13 cellular contexts compared by ENCODE assay signal in genomic region chr5:1328237-1329110, GRCh38. TPM values are rescaled to one million over a fixed set of nuclear protein-coding genes. Genes with fewer than 3 reads are reported as not detected.
DNase-seq lines count a peak whose midpoint lies in the region; ATAC-seq, FAIRE-seq and TF ChIP-seq lines count a peak whose summit lies in the region.
"Not testable (repeated sequence)": the region's sequence is repeated elsewhere in the genome, so short reads cannot be mapped to it uniquely, and the experiment has no call there.
"Had no signal": no experiment of that assay in that cellular context is flagged by ENCODE, and none has a peak within 500 bp of the region (broad histone marks: within the 10 kb centered on the region; RNA-seq: fewer than 3 reads in every experiment).

No MANE protein-coding gene starts in this region.

- not testable (repeated sequence) for H3K9ac ChIP-seq in K562 (ENCODE audit: insufficient read depth in 1 of 2, low read depth in 2 of 2, low read length in 2 of 2); trophoblast cell (ENCODE audit: low read length)

- not testable (repeated sequence) for H3K9me1 ChIP-seq in K562 (ENCODE audit: control insufficient read depth, insufficient read depth, low read length)

- TF ChIP-seq CTCF in 22Rv1 (IDR thresholded peaks at IDR 0.05); WERI-Rb-1 (IDR thresholded peaks at IDR 0.05; ENCODE audit: low read depth, low read length); K562 (IDR thresholded peaks at IDR 0.05 in 2 of 3, conservative IDR thresholded peaks at IDR 0.05 in 1 of 3; ENCODE audit: insufficient read depth in 2 of 3, low read depth in 1 of 3, low read length in 3 of 3): not testable (repeated sequence)

- H3K27me3 ChIP-seq in WERI-Rb-1 (ENCODE audit: insufficient read depth, low read depth, severe bottlenecking); K562 (ENCODE audit: control insufficient read depth in 2 of 2, insufficient read depth in 2 of 2, low read length in 2 of 2); trophoblast cell (ENCODE audit: insufficient read depth, low read length): not testable (repeated sequence)

- H3K4ac ChIP-seq in trophoblast cell (ENCODE audit: low read depth, low read length) = not testable (repeated sequence)

- not testable (repeated sequence) for ATAC-seq in K562, left lobe of liver

- H3K9me3 ChIP-seq in WERI-Rb-1 (ENCODE audit: severe bottlenecking); K562 (replicated peaks; ENCODE audit: control insufficient read depth, insufficient read depth, low read depth, low read length): not testable (repeated sequence)
- peaks cover 40% of the 10 kb centered on the region for H3K9me3 ChIP-seq in trophoblast cell (ENCODE audit: insufficient read depth, low read depth, low read length)

- DNase-seq in G401 (ENCODE audit: low spot score) = peak; percentile 30
- peak; percentile 61 for DNase-seq in LHCN-M2 (ENCODE audit: low read depth)
- peak; percentile 1 for DNase-seq in WERI-Rb-1
- DNase-seq in K562 (ENCODE audit: extremely low read depth in 1 of 4, low spot score in 3 of 4) = not testable (repeated sequence)
- peak; percentile 71 for DNase-seq in fibroblast of gingiva (ENCODE audit: low read depth)
- peak; percentile 33 for DNase-seq in left lobe of liver (ENCODE audit: low spot score)
- DNase-seq in trophoblast cell = peak in 1 of 2 donors; percentile 39

- peaks cover 37% of the 10 kb centered on the region for H4K20me1 ChIP-seq in K562 (replicated peaks; ENCODE audit: control insufficient read depth, insufficient read depth, low read length)

- not testable (repeated sequence) for BruUV-seq in K562 (replicated peaks; lab: Mats Ljungman, UMichigan)

- H2AFZ ChIP-seq in K562 (ENCODE audit: low read depth, low read length); trophoblast cell (ENCODE audit: insufficient read depth, low read length, poor library complexity): not testable (repeated sequence)

- POLR2A ChIA-PET in K562 (lab: Yijun Ruan, JAX) = interaction anchor here (4.7 kb wide), 1 partner anchor 11 kb away, joined by 32 read pairs; no protein-coding TSS in a partner anchor

- not testable (repeated sequence) for H3K4me3 ChIP-seq in WERI-Rb-1 (ENCODE audit: low read depth, low read length); K562
- peak overlapping the region; percentile 15 for H3K4me3 ChIP-seq in trophoblast cell (ENCODE audit: low read depth, low read length)

- H3K36me3 ChIP-seq in WERI-Rb-1 (peaks cover 59% of the 10 kb centered on the region), K562 (ENCODE audit: control insufficient read depth, insufficient read depth, low read length) (peaks cover 75% of the 10 kb centered on the region), trophoblast cell (ENCODE audit: control insufficient read depth in 1 of 2, insufficient read depth in 2 of 2, low read length in 2 of 2) (peaks cover 58 to 68% of the 10 kb centered on the region in 2 experiments)

- not testable (repeated sequence) for H4K8ac ChIP-seq in trophoblast cell (ENCODE audit: low read depth, low read length)

- TF ChIP-seq EP300 in K562 (IDR thresholded peaks at IDR 0.05; ENCODE audit: low read length) = not testable (repeated sequence)

- intact Hi-C loops in K562 (cut with micrococcal nuclease) = not testable (repeated sequence)

- H3K4me1 ChIP-seq in K562 (replicated peaks in 1 of 2; ENCODE audit: control insufficient read depth in 2 of 2, insufficient read depth in 2 of 2, low read length in 2 of 2) = peaks cover 0 to 16% of the 10 kb centered on the region in 2 experiments; a peak in 2 of 5 replicates
- H3K4me1 ChIP-seq in trophoblast cell (ENCODE audit: control insufficient read depth in 1 of 2, insufficient read depth in 2 of 2, low read length in 2 of 2) = not testable (repeated sequence)

- H3K4me2 ChIP-seq in K562 (ENCODE audit: insufficient read depth, low read length); trophoblast cell (ENCODE audit: low read length): not testable (repeated sequence)

- not testable (repeated sequence) for H3K23ac ChIP-seq in trophoblast cell (ENCODE audit: low read length)

- H3K27ac ChIP-seq in 22Rv1 (peak overlapping the region; percentile 70), trophoblast cell (ENCODE audit: low read depth, low read length) (peak overlapping the region; percentile 39)
- not testable (repeated sequence) for H3K27ac ChIP-seq in WERI-Rb-1; K562 (ENCODE audit: extremely low read depth, low read depth, low read length)

- H4K91ac ChIP-seq in trophoblast cell (ENCODE audit: low read depth, low read length) = not testable (repeated sequence)

- not testable (repeated sequence) for H3K14ac ChIP-seq in trophoblast cell (ENCODE audit: low read length)

- CTCF ChIA-PET in K562 (lab: Yijun Ruan, JAX; ENCODE audit: low intra/inter-chr PET ratio) = not testable (repeated sequence)

- not testable (repeated sequence) for H2BK12ac ChIP-seq in trophoblast cell (ENCODE audit: low read length)

- in situ Hi-C loops in G401 (cut with HindIII; ENCODE audit: low sequenced_read_pairs); K562 (cut with MboI): not testable (repeated sequence)

- FAIRE-seq in K562 (lab: Jason Lieb, UNC) = not testable (repeated sequence)

- not testable (repeated sequence) for H2BK5ac ChIP-seq in trophoblast cell (ENCODE audit: low read depth, low read length, poor library complexity)

- H4K12ac ChIP-seq in trophoblast cell (ENCODE audit: low read depth, low read length) = not testable (repeated sequence)

- H2BK120ac ChIP-seq in trophoblast cell (ENCODE audit: insufficient read depth, low read length, poor library complexity) = not testable (repeated sequence)

- H3K18ac ChIP-seq in trophoblast cell (ENCODE audit: low read length) = not testable (repeated sequence)

- not testable (repeated sequence) for TF ChIP-seq RAD21 in K562 (CRISPR knock-in tag; conservative IDR thresholded peaks at IDR 0.05 in 1 of 2, IDR thresholded peaks at IDR 0.05 in 1 of 2)

- not testable (repeated sequence) for H3K79me2 ChIP-seq in K562 (ENCODE audit: control insufficient read depth, insufficient read depth, low read length); trophoblast cell (ENCODE audit: control insufficient read depth, insufficient read depth, low read length, poor library complexity)

- H3K79me1 ChIP-seq in trophoblast cell (ENCODE audit: low read length) = not testable (repeated sequence)

- not testable (repeated sequence) for H2AK5ac ChIP-seq in trophoblast cell (ENCODE audit: low read length)

- peak; percentile 49; the same call in 1 of the 2 replicates for TF ChIP-seq POLR2A in K562 (conservative IDR thresholded peaks at IDR 0.05)

- 90% methylated on average over 7 of the region's 7 CpGs for WGBS in K562 (ENCODE audit: insufficient coverage, low coverage, missing lambda C conversion rate)
- WGBS in trophoblast cell (ENCODE audit: extremely low coverage, insufficient coverage, insufficient read length) = no CpG with 5 or more reads among the region's 7 CpGs

TF ChIP-seq in K562, 482 proteins besides CTCF, POLR2A, EP300 and RAD21:
- TF ChIP-seq SUPT5H (IDR thresholded peaks at IDR 0.05) = peak; percentile 56

RNA-seq across cellular contexts. Expression of gene CLPTM1L, which starts 16.4 kb away (rescaled TPM):
- 177 and 229 TPM in 2 replicates for total RNA-seq in G401 (2014; rRNA removed; shearing (Covaris generic))
- total RNA-seq in LHCN-M2 (2014; rRNA removed) (139 and 169 TPM in 2 replicates), K562 (2014; rRNA removed) (217 and 249 TPM in 2 replicates), K562 (2014; rRNA removed; fragmentation: Illumina TruSeq; extraction: Trizol) (132 and 136 TPM in 2 replicates), K562 (2015; rRNA removed; fragmentation: Illumina TruSeq; extraction: Trizol) (177 and 179 TPM in 2 replicates), K562 (2021) (145 and 152 TPM in 2 replicates), left lobe of liver (147 TPM)
- polyA plus RNA-seq in LHCN-M2 (2012) = 99.3 TPM
- total RNA-seq in K562 (2011; cell fraction: chromatin; rRNA removed; ENCODE audit: low replicate concordance) = 215 and 519 TPM in 2 replicates
- 574 and 584 TPM in 2 replicates for total RNA-seq in K562 (2011; cell fraction: nucleolus; rRNA removed)
- 409 and 456 TPM in 2 replicates for total RNA-seq in K562 (2011; cell fraction: nucleoplasm; rRNA removed)
- polyA plus RNA-seq in K562 (2011; rRNA removed) (130 and 184 TPM in 2 replicates), K562 (2014; fragmentation: Illumina TruSeq; extraction: Trizol) (198 and 213 TPM in 2 replicates), K562 (2014; fragmentation: Nextera tagmentation; extraction: Ambion mirVana) (10 to 100 TPM in 1 of 2 experiments, 1 to 10 TPM in 1; 3.5 to 14.1 TPM), K562 (2014; rRNA removed) (180 and 181 TPM in 2 replicates)
- polyA plus RNA-seq in K562 (2011; cell fraction: cytosol; rRNA removed) = 150 and 221 TPM in 2 replicates
- polyA plus RNA-seq in K562 (2011; cell fraction: nucleus; rRNA removed) = 196 and 245 TPM in 2 replicates
- 110 and 155 TPM in 2 replicates for polyA plus RNA-seq in K562 (2012)
- 112 and 228 TPM in 2 replicates for polyA minus RNA-seq in K562 (2011; rRNA and poly(A)+ RNA removed)
- polyA minus RNA-seq in K562 (2011; cell fraction: cytosol; rRNA and poly(A)+ RNA removed) = 74.7 and 93.6 TPM in 2 replicates
- 73.0 and 82.1 TPM in 2 replicates for polyA minus RNA-seq in K562 (2011; cell fraction: nucleus; rRNA and poly(A)+ RNA removed)
- 84.8 and 91.2 TPM in 2 replicates for polyA plus RNA-seq in trophoblast cell (2013)

RNA-seq across cellular contexts. Expression of gene TERT, which starts 33.6 kb away (rescaled TPM):
- total RNA-seq in G401 (2014; rRNA removed; shearing (Covaris generic)) = 0.85 and 1.5 TPM in 2 replicates
- total RNA-seq in LHCN-M2 (2014; rRNA removed) (173 and 177 TPM in 2 replicates), K562 (2014; rRNA removed) (1.7 and 2.5 TPM in 2 replicates), K562 (2014; rRNA removed; fragmentation: Illumina TruSeq; extraction: Trizol) (0.41 and 0.44 TPM in 2 replicates), K562 (2015; rRNA removed; fragmentation: Illumina TruSeq; extraction: Trizol) (0.54 and 0.83 TPM in 2 replicates), K562 (2021) (3.3 and 3.4 TPM in 2 replicates), left lobe of liver (0.10 TPM)
- 205 TPM for polyA plus RNA-seq in LHCN-M2 (2012)
- 14.2 and 54.7 TPM in 2 replicates for total RNA-seq in K562 (2011; cell fraction: chromatin; rRNA removed; ENCODE audit: low replicate concordance)
- total RNA-seq in K562 (2011; cell fraction: nucleolus; rRNA removed) = 26.1 and 26.7 TPM in 2 replicates
- 10.8 and 13.8 TPM in 2 replicates for total RNA-seq in K562 (2011; cell fraction: nucleoplasm; rRNA removed)
- polyA plus RNA-seq in K562 (2011; rRNA removed) (1.4 and 2.7 TPM in 2 replicates), K562 (2014; fragmentation: Illumina TruSeq; extraction: Trizol) (0.48 and 1.00 TPM in 2 replicates), K562 (2014; fragmentation: Nextera tagmentation; extraction: Ambion mirVana) (under 1 TPM in 1 of 2 experiments, not detected in 1; 0.08 TPM), K562 (2014; rRNA removed) (2.2 and 4.5 TPM in 2 replicates)
- polyA plus RNA-seq in K562 (2011; cell fraction: cytosol; rRNA removed) = 1.3 and 3.8 TPM in 2 replicates
- 15.4 and 32.7 TPM in 2 replicates for polyA plus RNA-seq in K562 (2011; cell fraction: nucleus; rRNA removed)
- 1.0 and 1.5 TPM in 2 replicates for polyA plus RNA-seq in K562 (2012)
- polyA minus RNA-seq in K562 (2011; rRNA and poly(A)+ RNA removed) = 0.69 and 1.6 TPM in 2 replicates
- polyA minus RNA-seq in K562 (2011; cell fraction: cytosol; rRNA and poly(A)+ RNA removed) = 1.7 and 5.3 TPM in 2 replicates
- 8.1 and 11.4 TPM in 2 replicates for polyA minus RNA-seq in K562 (2011; cell fraction: nucleus; rRNA and poly(A)+ RNA removed)
- polyA plus RNA-seq in trophoblast cell (2013) = 0.08 TPM in 2 replicates
- total RNA-seq: heart left ventricle, SJCRH30, skeletal muscle tissue, thyroid gland had no signal
- polyA plus RNA-seq: heart left ventricle, pancreas had no signal
